Comparison of ENCODE assay signal across 12 cellular contexts in genomic region chr22:17201285-17201945, GRCh38. TPM values are rescaled to one million over a fixed set of nuclear protein-coding genes. Genes with fewer than 3 reads are reported as not detected.
DNase-seq lines count a peak whose midpoint lies in the region; ATAC-seq, FAIRE-seq and TF ChIP-seq lines count a peak whose summit lies in the region.
"Had no signal": no experiment of that assay in that cellular context is flagged by ENCODE, and none has a peak within 500 bp of the region (broad histone marks: within the 10 kb centered on the region; RNA-seq: fewer than 3 reads in every experiment).

No MANE protein-coding gene starts in this region.

- H3K36me3 ChIP-seq in left ventricle myocardium inferior, result no peaks in the 10 kb centered on the region
- no peaks in the 10 kb centered on the region for H3K36me3 ChIP-seq in iPS DF 6.9 (ENCODE audit: control insufficient read depth, insufficient read depth, low read length)

- H3K27ac ChIP-seq in left ventricle myocardium inferior (replicated peaks) (no peak overlapping the region), VCaP (no peak overlapping the region), iPS DF 6.9 (ENCODE audit: low read length) (no peak overlapping the region)

- intact Hi-C loops in left ventricle myocardium inferior (cut with micrococcal nuclease), result no loop called here
- intact Hi-C loops in left ventricle myocardium superior (cut with micrococcal nuclease), result no loop called here

- H3K27me3 ChIP-seq in left ventricle myocardium inferior (ENCODE audit: low read depth) (no peaks in the 10 kb centered on the region), iPS DF 6.9 (ENCODE audit: control insufficient read depth, insufficient read depth, low read length) (no peaks in the 10 kb centered on the region)

- ATAC-seq in left ventricle myocardium superior, result no peak

- no peaks in the 10 kb centered on the region for H3K9me3 ChIP-seq in left ventricle myocardium inferior (replicated peaks)
- no peaks in the 10 kb centered on the region for H3K9me3 ChIP-seq in iPS DF 6.9 (ENCODE audit: control insufficient read depth, insufficient read depth, low read length)

- no peak for DNase-seq in left ventricle myocardium inferior
- DNase-seq in left ventricle myocardium superior, result no peak
- DNase-seq in iPS DF 6.9 (ENCODE audit: low read depth, low spot score), result peak; percentile 25
- no peak for DNase-seq in iPS-NIHi7 (ENCODE audit: extremely low spot score)
- no peak for DNase-seq in activated CD8-positive, alpha-beta memory T cell treated with anti-CD3 and anti-CD28 coated beads for 24 hours
- DNase-seq in LoVo (ENCODE audit: low spot score), result no peak
- DNase-seq in HTR-8/SVneo (ENCODE audit: insufficient read length, low spot score), result no peak
- DNase-seq: activated T-cell treated with anti-CD3 and anti-CD28 coated beads, Interleukin-2, amount 50 U/mL, for 48 hours; CD4-positive, CD25-positive, alpha-beta regulatory T cell; NCI-H2081 had no signal

- FAIRE-seq in HTR-8/SVneo (lab: Jason Lieb, UNC), result no peak
- FAIRE-seq: GM18507 had no signal

- H3K4me3 ChIP-seq in left ventricle myocardium inferior (no peak overlapping the region), iPS DF 6.9 (ENCODE audit: low read length) (no peak overlapping the region)

- WGBS in iPS DF 6.9 (ENCODE audit: insufficient coverage, insufficient read length), result no CpG with 5 or more reads among the region's 8 CpGs

- TF ChIP-seq CTCF in left ventricle myocardium inferior (IDR thresholded peaks at IDR 0.05; ENCODE audit: borderline replicate concordance) (peak; percentile 55), VCaP (conservative IDR thresholded peaks at IDR 0.05) (peak; percentile 71)

- H3K4me1 ChIP-seq in left ventricle myocardium inferior, result peaks cover 19% of the 10 kb centered on the region
- H3K4me1 ChIP-seq in iPS DF 6.9 (ENCODE audit: control insufficient read depth, insufficient read depth, low read length), result peaks cover 9% of the 10 kb centered on the region

RNA-seq across cellular contexts. Expression of gene ADA2, which starts 17.8 kb away (rescaled TPM):
- total RNA-seq in left ventricle myocardium inferior, result 38.0 TPM
- 34.0 TPM for total RNA-seq in left ventricle myocardium superior

RNA-seq across cellular contexts. Expression of gene HDHD5, which starts 42.3 kb away (rescaled TPM):
- total RNA-seq in left ventricle myocardium inferior, result 52.6 TPM
- 63.8 TPM for total RNA-seq in left ventricle myocardium superior
